6 cellular contexts compared by ENCODE assay signal in genomic region chr16:680967-681745, GRCh38. TPM values are rescaled to one million over a fixed set of nuclear protein-coding genes. Genes with fewer than 3 reads are reported as not detected.
DNase-seq lines count a peak whose midpoint lies in the region; ATAC-seq and TF ChIP-seq lines count a peak whose summit lies in the region.

No MANE protein-coding gene starts in this region.

- intact Hi-C loops in Right ventricle myocardium inferior (cut with DNase I), result loop anchor here (10.0 kb wide), 1 partner anchor 1654 kb away; no protein-coding TSS in a partner anchor

- H3K4me3 ChIP-seq in cardiac muscle cell (peak overlapping the region; percentile 95), mucosa of rectum (ENCODE audit: low read length in 2 of 2) (peak overlapping the region; percentile 82 to 84)

- H3K9me3 ChIP-seq in cardiac muscle cell (ENCODE audit: low read depth) (no peaks in the 10 kb centered on the region), mucosa of rectum (ENCODE audit: control insufficient read depth in 2 of 2, low read length in 2 of 2) (no peaks in the 10 kb centered on the region)

- ATAC-seq in Right ventricle myocardium inferior, result no peak
- ATAC-seq in GM19395 (IDR thresholded peaks at IDR 0.05; ENCODE audit: unreplicated experiment), result no peak

- peak overlapping the region; percentile 92 for H3K27ac ChIP-seq in cardiac muscle cell
- peak overlapping the region; percentile 82 to 94 for H3K27ac ChIP-seq in mucosa of rectum (ENCODE audit: low read depth in 2 of 2, low read length in 2 of 2)

- H3K27me3 ChIP-seq in cardiac muscle cell, result no peaks in the 10 kb centered on the region
- H3K27me3 ChIP-seq in mucosa of rectum (ENCODE audit: control insufficient read depth in 2 of 2, insufficient read depth in 2 of 2, low read length in 2 of 2), result no peaks in the 10 kb centered on the region

- H3K9ac ChIP-seq in mucosa of rectum (ENCODE audit: low read depth in 1 of 2, low read length in 2 of 2), result peak overlapping the region; percentile 70 to 81

- H3K36me3 ChIP-seq in cardiac muscle cell (peaks cover 24% of the 10 kb centered on the region), mucosa of rectum (ENCODE audit: control insufficient read depth in 2 of 2, insufficient read depth in 2 of 2, low read length in 2 of 2) (peaks cover 12 to 20% of the 10 kb centered on the region in 2 donors)

- H3K4me1 ChIP-seq in cardiac muscle cell (ENCODE audit: low read depth) (peaks cover 13% of the 10 kb centered on the region), mucosa of rectum (ENCODE audit: control insufficient read depth in 2 of 2, insufficient read depth in 2 of 2, low read length in 2 of 2) (peaks cover 50 to 52% of the 10 kb centered on the region in 2 donors)

- peak; percentile 18 for TF ChIP-seq CTCF in cardiac muscle cell (IDR thresholded peaks at IDR 0.05; ENCODE audit: low read depth, low read length)

- DNase-seq in cardiac muscle cell (ENCODE audit: low read depth in 1 of 2, low spot score in 1 of 2) (peak; percentile 40 to 63), Right ventricle myocardium inferior (ENCODE audit: missing footprints) (no peak), amniotic epithelial cell (ENCODE audit: low read depth) (peak; percentile 36), DMS79 (lab: John Stamatoyannopoulos, UW) (no peak)

RNA-seq across cellular contexts. Expression of gene STUB1, which starts 0.9 kb away (rescaled TPM):
- total RNA-seq in cardiac muscle cell, result 176 and 207 TPM in 2 replicates
- 219 and 269 TPM in 2 replicates for polyA plus RNA-seq in cardiac muscle cell
- total RNA-seq in Right ventricle myocardium inferior, result 120 TPM

RNA-seq across cellular contexts. Expression of gene JMJD8, which starts 3.0 kb away (rescaled TPM):
- total RNA-seq in cardiac muscle cell, result 105 and 134 TPM in 2 replicates
- 107 and 118 TPM in 2 replicates for polyA plus RNA-seq in cardiac muscle cell
- 46.4 TPM for total RNA-seq in Right ventricle myocardium inferior

RNA-seq across cellular contexts. Expression of gene RHBDL1, which starts 5.7 kb away (rescaled TPM):
- 3.6 and 12.9 TPM in 2 replicates for total RNA-seq in cardiac muscle cell
- polyA plus RNA-seq in cardiac muscle cell, result 2.6 and 4.7 TPM in 2 replicates
- total RNA-seq in Right ventricle myocardium inferior, result 2.1 TPM

RNA-seq across cellular contexts. Expression of gene WDR24, which starts 9.0 kb away (rescaled TPM):
- 17.6 and 23.3 TPM in 2 replicates for total RNA-seq in cardiac muscle cell
- 22.8 and 31.0 TPM in 2 replicates for polyA plus RNA-seq in cardiac muscle cell
- 7.8 TPM for total RNA-seq in Right ventricle myocardium inferior

RNA-seq across cellular contexts. Expression of gene RHOT2, which starts 13.2 kb away (rescaled TPM):
- total RNA-seq in cardiac muscle cell, result 251 and 305 TPM in 2 replicates
- 294 and 315 TPM in 2 replicates for polyA plus RNA-seq in cardiac muscle cell
- total RNA-seq in Right ventricle myocardium inferior, result 86.0 TPM

Comparison
In these comparisons a context has a peak if more than half of its experiments do, and no peak if none do; other contexts are left out.
1. DNase-seq: peak in cardiac muscle cell (2 of 2) and amniotic epithelial cell (single experiment); none in Right ventricle myocardium inferior (single experiment) and DMS79 (single experiment).